Comparison of ENCODE assay signal across 26 cellular contexts in genomic region chr3:31434819-31435218, GRCh38.
"Had no signal": no experiment of that assay in that cellular context is flagged by ENCODE, and none has a peak within 500 bp of the region (broad histone marks: within the 10 kb centered on the region; RNA-seq: fewer than 3 reads in every experiment).

No MANE protein-coding gene starts in this region.

- H3K4me1 ChIP-seq: colonic mucosa, esophagus muscularis mucosa, foreskin keratinocyte, gastrocnemius medialis, gastroesophageal sphincter, heart left ventricle had no signal

- H3K4me3 ChIP-seq: colonic mucosa, coronary artery, dorsolateral prefrontal cortex, esophagus muscularis mucosa, esophagus squamous epithelium, gastrocnemius medialis, gastroesophageal sphincter, heart left ventricle, heart right ventricle had no signal

- H3K27ac ChIP-seq: colonic mucosa, coronary artery, dorsolateral prefrontal cortex, epithelial cell of prostate, esophagus muscularis mucosa, esophagus squamous epithelium, foreskin keratinocyte, gastrocnemius medialis, gastroesophageal sphincter, heart left ventricle, heart right ventricle had no signal

- H3K36me3 ChIP-seq: colonic mucosa, esophagus muscularis mucosa, esophagus squamous epithelium, gastrocnemius medialis, gastroesophageal sphincter, heart left ventricle, heart right ventricle had no signal

- H3K9me3 ChIP-seq: colonic mucosa, gastrocnemius medialis had no signal

- H3K27me3 ChIP-seq: colonic mucosa, esophagus muscularis mucosa, esophagus squamous epithelium, foreskin keratinocyte, gastrocnemius medialis, gastroesophageal sphincter, heart left ventricle, heart right ventricle had no signal

- FAIRE-seq: colon, endometrium, endothelial cell of umbilical vein, frontal cortex had no signal

- DNase-seq: colonic mucosa; cortex of kidney; dorsolateral prefrontal cortex; effector CD8-positive, alpha-beta T cell; effector memory CD4-positive, alpha-beta T cell; effector memory CD8-positive, alpha-beta T cell; endodermal cell; erythroblast; esophagus squamous epithelium; foreskin fibroblast; foreskin keratinocyte; foreskin melanocyte; gastrocnemius medialis; glutamatergic neuron; head of caudate nucleus; heart left ventricle; heart right ventricle had no signal

- ATAC-seq: effector memory CD8-positive, alpha-beta T cell; esophagus mucosa; foreskin keratinocyte; gastrocnemius medialis; gastroesophageal sphincter; heart left ventricle; heart right ventricle had no signal
